Comparison of ENCODE assay signal across 8 cellular contexts in genomic region chr17:68909066-68909465, GRCh38. TPM values are rescaled to one million over a fixed set of nuclear protein-coding genes. Genes with fewer than 3 reads are reported as not detected.
DNase-seq lines count a peak whose midpoint lies in the region; ATAC-seq and TF ChIP-seq lines count a peak whose summit lies in the region.

No MANE protein-coding gene starts in this region.

- no peaks in the 10 kb centered on the region for H3K9me3 Mint-ChIP-seq in activated CD4-positive, alpha-beta T cell treated with anti-CD3 and anti-CD28 coated beads for 36 hours (ENCODE audit: low read depth)

- peak overlapping the region; percentile 35; the same call in 1 of the 2 replicates for H2AFZ ChIP-seq in SK-N-SH (ENCODE audit: low read depth)

- no peaks in the 10 kb centered on the region for H3K27me3 Mint-ChIP-seq in activated CD4-positive, alpha-beta T cell treated with anti-CD3 and anti-CD28 coated beads for 36 hours

- H3K4me1 Mint-ChIP-seq in activated CD4-positive, alpha-beta T cell treated with anti-CD3 and anti-CD28 coated beads for 36 hours: no peaks in the 10 kb centered on the region

- H3K4me3 Mint-ChIP-seq in activated CD4-positive, alpha-beta T cell treated with anti-CD3 and anti-CD28 coated beads for 36 hours: no peak overlapping the region

- H3K36me3 Mint-ChIP-seq in activated CD4-positive, alpha-beta T cell treated with anti-CD3 and anti-CD28 coated beads for 36 hours (ENCODE audit: low read depth): no peaks in the 10 kb centered on the region

- no peak for TF ChIP-seq RAD21 in SK-N-SH (IDR thresholded peaks at IDR 0.05; ENCODE audit: low read length)

- no peaks in the 10 kb centered on the region for H3K27me3 ChIP-seq in SK-N-SH (ENCODE audit: insufficient read depth)
- H3K27me3 ChIP-seq in foreskin keratinocyte: no peaks in the 10 kb centered on the region

- POLR2A ChIA-PET in SK-N-SH (lab: Yijun Ruan, JAX): no interaction called here
- POLR2A ChIA-PET in activated CD4-positive, alpha-beta T cell treated with anti-CD3 and anti-CD28 coated beads for 36 hours (lab: Charles Lee): interaction anchor here (0.6 kb wide), 1 partner anchor 1636 kb away, joined by 3 read pairs; no protein-coding TSS in a partner anchor

- DNase-seq in AG10803 (ENCODE audit: low read depth): peak; percentile 97
- peak; percentile 86 for DNase-seq in HFF-Myc (ENCODE audit: extremely low read depth, low read depth)
- no peak for DNase-seq in SK-N-SH
- DNase-seq in foreskin keratinocyte: peak; percentile 87 to 94
- DNase-seq in retinal pigment epithelial cell (ENCODE audit: low read depth): peak; percentile 60
- no peak for DNase-seq in activated naive CD4-positive, alpha-beta T cell (lab: John Stamatoyannopoulos, UW)
- no peak for DNase-seq in activated CD4-positive, alpha-beta T cell treated with anti-CD3 and anti-CD28 coated beads for 36 hours

- H3F3A ChIP-seq in SK-N-SH (replicated peaks; ENCODE audit: insufficient read depth): peaks cover 21% of the 10 kb centered on the region

- H3K36me3 ChIP-seq in SK-N-SH (replicated peaks in 1 of 2; ENCODE audit: control insufficient read depth in 1 of 2, insufficient read depth in 2 of 2, low read length in 1 of 2): no peaks in the 10 kb centered on the region

- peak in 1 of 2 experiments; percentile 25; a peak in 1 of 4 replicates for TF ChIP-seq EP300 in SK-N-SH (IDR thresholded peaks at IDR 0.05; ENCODE audit: borderline replicate concordance in 1 of 2, low read depth in 1 of 2, low read length in 1 of 2)

- H3K4me1 ChIP-seq in SK-N-SH (ENCODE audit: control insufficient read depth in 1 of 2, insufficient read depth in 2 of 2, low read depth in 1 of 2, low read length in 1 of 2) (peaks cover 5 to 12% of the 10 kb centered on the region in 2 experiments; a peak in 3 of 4 replicates), foreskin keratinocyte (peaks cover 22% of the 10 kb centered on the region)

- no peaks in the 10 kb centered on the region for H4K20me1 ChIP-seq in SK-N-SH (ENCODE audit: insufficient read depth)

- TF ChIP-seq CTCF in AG10803 (conservative IDR thresholded peaks at IDR 0.05; ENCODE audit: low read length): no peak
- TF ChIP-seq CTCF in HFF-Myc (IDR thresholded peaks at IDR 0.05; ENCODE audit: low read depth, low read length, missing control alignments): no peak
- TF ChIP-seq CTCF in SK-N-SH (IDR thresholded peaks at IDR 0.05): no peak
- TF ChIP-seq CTCF in foreskin keratinocyte (conservative IDR thresholded peaks at IDR 0.05): no peak
- TF ChIP-seq CTCF in retinal pigment epithelial cell (conservative IDR thresholded peaks at IDR 0.05; ENCODE audit: low read depth, low read length): no peak

- no peaks in the 10 kb centered on the region for H3K79me2 ChIP-seq in SK-N-SH (ENCODE audit: insufficient read depth)

- H3K27ac Mint-ChIP-seq in activated CD4-positive, alpha-beta T cell treated with anti-CD3 and anti-CD28 coated beads for 36 hours: no peak overlapping the region

- H3K9me2 ChIP-seq in SK-N-SH: no peaks in the 10 kb centered on the region

- WGBS in SK-N-SH (ENCODE audit: low lambda C conversion rate): 10% methylated on average over 1 of the region's 1 CpG

- intact Hi-C loops in activated CD4-positive, alpha-beta T cell treated with anti-CD3 and anti-CD28 coated beads for 36 hours (cut with DNase I, micrococcal nuclease): no loop called here

- ATAC-seq in foreskin keratinocyte (peak; percentile 93), GM19455 (IDR thresholded peaks at IDR 0.05; ENCODE audit: unreplicated experiment) (no peak)
- no peak for ATAC-seq in activated CD4-positive, alpha-beta T cell treated with anti-CD3 and anti-CD28 coated beads for 36 hours

- peak overlapping the region; percentile 55 to 69; a peak in 3 of 4 replicates for H3K27ac ChIP-seq in SK-N-SH (ENCODE audit: low read depth in 2 of 2, low read length in 1 of 2)
- peak overlapping the region; percentile 15 for H3K27ac ChIP-seq in foreskin keratinocyte

- peak overlapping the region; percentile 19; the same call in 1 of the 2 replicates for H3K4me2 ChIP-seq in SK-N-SH

- H3K9ac ChIP-seq in SK-N-SH: no peak overlapping the region

- CTCF ChIA-PET in SK-N-SH (lab: Yijun Ruan, JAX): interaction anchor here (1.5 kb wide), 1 partner anchor 15 kb away, joined by 4 read pairs; no protein-coding TSS in a partner anchor
- CTCF ChIA-PET in activated CD4-positive, alpha-beta T cell treated with anti-CD3 and anti-CD28 coated beads for 36 hours (lab: Charles Lee): no interaction called here

- H3K4me3 ChIP-seq in AG10803 (ENCODE audit: low read length) (no peak overlapping the region), HFF-Myc (replicated peaks; ENCODE audit: low read depth, low read length) (no peak overlapping the region), SK-N-SH (ENCODE audit: low read depth in 2 of 2, low read length in 1 of 2) (no peak overlapping the region), retinal pigment epithelial cell (ENCODE audit: low read length) (no peak overlapping the region)

- H3K9me3 ChIP-seq in SK-N-SH: no peaks in the 10 kb centered on the region

TF ChIP-seq in SK-N-SH, 30 proteins besides CTCF, POLR2A, EP300 and RAD21:
- TF ChIP-seq JUND (IDR thresholded peaks at IDR 0.05) (peak; percentile 81), MAX (IDR thresholded peaks at IDR 0.05; ENCODE audit: low read depth) (peak; percentile 31; the same call in 1 of the 2 replicates), RCOR1 (IDR thresholded peaks at IDR 0.05; ENCODE audit: low read length) (no peak), TCF12 (IDR thresholded peaks at IDR 0.05) (peak; percentile 50), ZBTB33 (IDR thresholded peaks at IDR 0.05; ENCODE audit: borderline replicate concordance, low read depth) (no peak), PBX3 (IDR thresholded peaks at IDR 0.05) (peak; percentile 47), FOSL2 (IDR thresholded peaks at IDR 0.05; ENCODE audit: borderline replicate concordance, low read depth) (peak; percentile 91)
TF ChIP-seq in SK-N-SH: peak in this region for 5.

RNA-seq across cellular contexts. Expression of gene ABCA8, which starts 46.1 kb away (rescaled TPM):
- 2.3 TPM in 2 replicates for polyA plus RNA-seq in SK-N-SH (2012; rRNA removed)
- 1.7 and 2.3 TPM in 2 replicates for polyA plus RNA-seq in SK-N-SH (2012; cell fraction: cytosol; rRNA removed)
- polyA plus RNA-seq in SK-N-SH (2012; cell fraction: nucleus; rRNA removed): 4.7 and 4.9 TPM in 2 replicates
- total RNA-seq in foreskin keratinocyte: not detected in 2 replicates
- not detected in 2 replicates for polyA plus RNA-seq in foreskin keratinocyte
- not detected for total RNA-seq in activated CD4-positive, alpha-beta T cell treated with anti-CD3 and anti-CD28 coated beads for 36 hours

Comparison
In these comparisons a context has a peak if more than half of its experiments do, and no peak if none do; other contexts are left out.
1. DNase-seq: peak in AG10803 (single experiment), HFF-Myc (single experiment), foreskin keratinocyte (2 of 2) and retinal pigment epithelial cell (single experiment); none in SK-N-SH (single experiment), activated naive CD4-positive, alpha-beta T cell (0 of 4) and activated CD4-positive, alpha-beta T cell treated with anti-CD3 and anti-CD28 coated beads for 36 hours (single experiment).